Comparison of ENCODE assay signal across 10 cellular contexts in the genomic region with DNA sequence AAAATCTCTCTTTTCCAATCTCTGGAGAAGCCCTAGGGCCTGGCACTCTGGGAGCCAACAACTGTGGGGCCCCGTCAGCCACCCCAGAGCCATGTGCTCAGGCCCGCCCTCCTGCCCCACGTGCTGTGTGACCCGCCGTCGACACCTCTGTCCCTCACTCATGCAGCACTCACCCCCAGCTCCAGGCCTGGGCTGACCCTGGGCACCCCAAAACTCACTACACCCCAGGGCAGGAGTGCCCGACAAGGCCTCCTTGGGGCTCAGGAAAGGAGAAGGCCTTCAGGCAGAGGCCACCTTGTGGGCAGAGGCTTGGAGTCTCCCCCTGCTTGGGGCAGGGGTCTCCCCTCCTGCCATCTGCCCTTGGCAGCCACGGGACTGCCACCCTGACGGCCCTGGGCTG. TPM values are rescaled to one million over a fixed set of nuclear protein-coding genes. Genes with fewer than 3 reads are reported as not detected.
DNase-seq lines count a peak whose midpoint lies in the region; ATAC-seq and TF ChIP-seq lines count a peak whose summit lies in the region.
"Had no signal": no experiment of that assay in that cellular context is flagged by ENCODE, and none has a peak within 500 bp of the region (broad histone marks: within the 10 kb centered on the region; RNA-seq: fewer than 3 reads in every experiment).

No MANE protein-coding gene starts in this region.

- peak overlapping the region; percentile 21 to 34 for H3K4me3 Mint-ChIP-seq in CD14-positive monocyte
- H3K4me3 Mint-ChIP-seq in brain: peak overlapping the region in 3 of 5 experiments; percentile 28 to 65 (median 46)
- peak overlapping the region; percentile 59 to 69 (median 65) for H3K4me3 Mint-ChIP-seq in nephron

- peaks cover 2 to 13% of the 10 kb centered on the region in 2 donors for H3K36me3 Mint-ChIP-seq in CD14-positive monocyte
- no peaks in the 10 kb centered on the region for H3K36me3 Mint-ChIP-seq in brain
- H3K36me3 Mint-ChIP-seq in nephron (ENCODE audit: low read depth): no peaks in the 10 kb centered on the region

- intact Hi-C loops in CD14-positive monocyte (cut with micrococcal nuclease): loop anchor here in 1 of 2 donors (5.0 to 10.0 kb wide), 2 partner anchors 102 to 345 kb away; a partner anchor contains a TSS

- H3K4me1 Mint-ChIP-seq in CD14-positive monocyte (peaks cover 28% of the 10 kb centered on the region), brain (peaks cover 14% of the 10 kb centered on the region), nephron (peaks cover 22% of the 10 kb centered on the region)

- TF ChIP-seq CTCF in CD14-positive monocyte (IDR thresholded peaks at IDR 0.05): no peak
- TF ChIP-seq CTCF in GM12865 (IDR thresholded peaks at IDR 0.05; ENCODE audit: insufficient read depth, low read depth, low read length, missing control alignments): no peak
- no peak for TF ChIP-seq CTCF in brain (conservative IDR thresholded peaks at IDR 0.05)
- TF ChIP-seq CTCF in nephron (IDR thresholded peaks at IDR 0.05; ENCODE audit: unreplicated experiment in 3 of 3): no peak

- ATAC-seq in HG02973 (IDR thresholded peaks at IDR 0.05; ENCODE audit: unreplicated experiment): no peak

- DNase-seq in CD14-positive monocyte (ENCODE audit: low spot score) (no peak), GM12865 (ENCODE audit: low read depth) (no peak), DMS114 treated with DMSO at 0.1 percent for 48 hours (lab: John Stamatoyannopoulos, UW; ENCODE audit: unreplicated experiment) (no peak), NOMO-1 treated with DMSO at 0.1 percent for 48 hours (lab: John Stamatoyannopoulos, UW; ENCODE audit: unreplicated experiment) (no peak)
- DNase-seq: MV-4-11; NCI-H226; stimulated activated naive CD4-positive, alpha-beta T cell treated with Interleukin-2 at 50 U/mL for 16 hours had no signal

- no peaks in the 10 kb centered on the region for H3K9me3 Mint-ChIP-seq in CD14-positive monocyte
- no peaks in the 10 kb centered on the region for H3K9me3 Mint-ChIP-seq in brain
- no peaks in the 10 kb centered on the region for H3K9me3 Mint-ChIP-seq in nephron

- peaks cover 5 to 19% (median 10%) of the 10 kb centered on the region in 3 donors for H3K27me3 Mint-ChIP-seq in CD14-positive monocyte (ENCODE audit: low read depth in 3 of 3)
- H3K27me3 Mint-ChIP-seq in brain: peaks cover 6% of the 10 kb centered on the region
- peaks cover 7% of the 10 kb centered on the region for H3K27me3 Mint-ChIP-seq in nephron (ENCODE audit: low read depth)

- H3K27ac Mint-ChIP-seq in CD14-positive monocyte: no peak overlapping the region
- no peak overlapping the region for H3K27ac Mint-ChIP-seq in brain
- H3K27ac Mint-ChIP-seq in nephron: no peak overlapping the region

- H3K4me3 ChIP-seq in GM12865 (ENCODE audit: low read depth, low read length): peak overlapping the region; percentile 68

RNA-seq across cellular contexts. Expression of a gene that starts 5.7 kb away (rescaled TPM):
- 1 to 10 TPM; 4.2 to 7.2 TPM for polyA plus RNA-seq in CD14-positive monocyte
- polyA plus RNA-seq in brain (ENCODE audit: insufficient read depth, low read depth, low replicate concordance): 11.6 TPM

RNA-seq across cellular contexts. Expression of a gene that starts 6.0 kb away (rescaled TPM):
- 100 to 1,000 TPM; 367 to 397 TPM for polyA plus RNA-seq in CD14-positive monocyte
- polyA plus RNA-seq in brain (ENCODE audit: insufficient read depth, low read depth, low replicate concordance): 717 TPM

RNA-seq across cellular contexts. Expression of a gene that starts 8.9 kb away (rescaled TPM):
- 10 to 100 TPM in 1 of 2 donors, 1 to 10 TPM in 1; 9.5 to 11.1 TPM for polyA plus RNA-seq in CD14-positive monocyte
- 1.0 TPM for polyA plus RNA-seq in brain (ENCODE audit: insufficient read depth, low read depth, low replicate concordance)

RNA-seq across cellular contexts. Expression of a gene that starts 25.5 kb away (rescaled TPM):
- polyA plus RNA-seq in CD14-positive monocyte (1 to 10 TPM; 7.0 to 8.3 TPM), brain (ENCODE audit: insufficient read depth, low read depth, low replicate concordance) (27.6 TPM)

RNA-seq across cellular contexts. Expression of a gene that starts 54.7 kb away (rescaled TPM):
- 1 to 10 TPM; 3.7 to 6.3 TPM for polyA plus RNA-seq in CD14-positive monocyte
- polyA plus RNA-seq in brain (ENCODE audit: insufficient read depth, low read depth, low replicate concordance): 8.7 TPM
